In the genomic region with DNA sequence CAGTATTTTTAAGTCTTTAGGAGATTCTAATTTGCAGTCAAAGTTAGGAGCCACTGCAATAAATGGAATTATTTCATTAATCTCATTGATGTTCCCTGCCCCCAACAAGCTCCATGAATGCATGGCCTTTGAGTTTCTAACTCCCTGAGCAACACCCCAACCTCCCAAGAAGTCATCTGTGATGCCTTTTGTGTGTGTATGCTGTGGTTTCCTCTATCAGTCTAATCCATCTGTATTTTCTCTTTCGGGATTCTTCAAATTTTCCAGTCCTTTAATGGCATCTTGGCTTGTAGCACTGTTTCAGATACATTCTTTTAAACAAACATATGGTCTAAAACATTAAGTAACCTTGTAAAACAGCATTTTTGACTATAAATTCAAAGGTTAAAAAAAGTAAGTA, we compare ENCODE assay signal across 30 cellular contexts. TPM values are rescaled to one million over a fixed set of nuclear protein-coding genes. Genes with fewer than 3 reads are reported as not detected.
DNase-seq lines count a peak whose midpoint lies in the region; ATAC-seq and TF ChIP-seq lines count a peak whose summit lies in the region.
"Had no signal": no experiment of that assay in that cellular context is flagged by ENCODE, and none has a peak within 500 bp of the region (broad histone marks: within the 10 kb centered on the region; RNA-seq: fewer than 3 reads in every experiment).

No MANE protein-coding gene starts in this region.

- no peak for ATAC-seq in HG03520 (IDR thresholded peaks at IDR 0.05; ENCODE audit: unreplicated experiment)
- ATAC-seq: A549; activated T-helper 17 cell treated with anti-CD3 and anti-CD28 coated beads, Interleukin-2, amount 50 U/mL, for 72 hours; left lung; right lobe of liver had no signal

- TF ChIP-seq CTCF in fibroblast of villous mesenchyme (IDR thresholded peaks at IDR 0.05; ENCODE audit: insufficient read depth, low read depth, low read length): no peak

- H3K4me3 ChIP-seq in fibroblast of villous mesenchyme (ENCODE audit: low read depth, low read length): no peak overlapping the region
- H3K4me3 ChIP-seq: A549, colonic mucosa, left lung, Peyer's patch, right lobe of liver, tibial artery had no signal

- DNase-seq in AG08395 (ENCODE audit: low spot score) (peak; percentile 27), GM04504 (ENCODE audit: low read depth) (peak; percentile 23), OCI-M1 (lab: John Stamatoyannopoulos, UW) (peak; percentile 8), fibroblast of villous mesenchyme (ENCODE audit: low read depth) (peak; percentile 80), T-helper 2 cell (no peak), NCI-H748 (lab: John Stamatoyannopoulos, UW; ENCODE audit: unreplicated experiment) (no peak), NCI-H526 (lab: John Stamatoyannopoulos, UW) (no peak)
- DNase-seq: activated CD4-positive, alpha-beta T cell treated with anti-CD3 and anti-CD28 coated beads for 48 hours; activated naive CD4-positive, alpha-beta T cell treated with anti-CD3 and anti-CD28 coated beads, Interleukin-2, amount 50 U/mL, for 16 hours; BE2C; CD8-positive, alpha-beta memory T cell; colonic mucosa; effector memory CD4-positive, alpha-beta T cell; KBM-7; left lung; MM.1S; NCI-H1930; NCI-H69; Peyer's patch; right lobe of liver; stimulated activated CD4-positive, alpha-beta T cell treated with anti-CD3 and anti-CD28 coated beads, Interleukin-12 subunit alpha, Interleukin-12 subunit beta, amount 100 ng/mL, for 4 hours; stimulated activated CD4-positive, alpha-beta T cell treated with anti-CD3 and anti-CD28 coated beads, Interleukin-4, amount 100 ng/mL, for 1 hour; T1000; tibial artery had no signal

RNA-seq across cellular contexts. Expression of gene SERPINB10, which starts 16.8 kb away (rescaled TPM):
- total RNA-seq in fibroblast of villous mesenchyme: not detected in 2 replicates
- total RNA-seq: activated T-helper 17 cell treated with anti-CD3 and anti-CD28 coated beads, Interleukin-2, amount 50 U/mL, for 72 hours; CD8-positive, alpha-beta memory T cell; colonic mucosa; mesenteric fat pad; myocyte; Peyer's patch; posterior vena cava had no signal

RNA-seq across cellular contexts. Expression of gene HMSD, which starts 24.6 kb away (rescaled TPM):
- total RNA-seq in fibroblast of villous mesenchyme: 1.3 TPM in 2 replicates
- total RNA-seq: mesenteric fat pad, myocyte, Peyer's patch, posterior vena cava had no signal

RNA-seq across cellular contexts. Expression of gene SERPINB2, which starts 37.0 kb away (rescaled TPM):
- 18.0 and 22.9 TPM in 2 replicates for total RNA-seq in fibroblast of villous mesenchyme
- total RNA-seq: activated T-helper 17 cell treated with anti-CD3 and anti-CD28 coated beads, Interleukin-2, amount 50 U/mL, for 72 hours; Peyer's patch; right lobe of liver had no signal

RNA-seq across cellular contexts. Expression of gene SERPINB8, which starts 45.3 kb away (rescaled TPM):
- 23.5 and 32.0 TPM in 2 replicates for total RNA-seq in fibroblast of villous mesenchyme

Comparison
In these comparisons a context has a peak if more than half of its experiments do, and no peak if none do; other contexts are left out.
1. DNase-seq: peak in AG08395 (single experiment), GM04504 (single experiment), OCI-M1 (single experiment) and fibroblast of villous mesenchyme (single experiment); none in T-helper 2 cell (0 of 5), NCI-H748 (single experiment) and NCI-H526 (0 of 2).